ENCODE assay signal across 14 cellular contexts in the genomic region with DNA sequence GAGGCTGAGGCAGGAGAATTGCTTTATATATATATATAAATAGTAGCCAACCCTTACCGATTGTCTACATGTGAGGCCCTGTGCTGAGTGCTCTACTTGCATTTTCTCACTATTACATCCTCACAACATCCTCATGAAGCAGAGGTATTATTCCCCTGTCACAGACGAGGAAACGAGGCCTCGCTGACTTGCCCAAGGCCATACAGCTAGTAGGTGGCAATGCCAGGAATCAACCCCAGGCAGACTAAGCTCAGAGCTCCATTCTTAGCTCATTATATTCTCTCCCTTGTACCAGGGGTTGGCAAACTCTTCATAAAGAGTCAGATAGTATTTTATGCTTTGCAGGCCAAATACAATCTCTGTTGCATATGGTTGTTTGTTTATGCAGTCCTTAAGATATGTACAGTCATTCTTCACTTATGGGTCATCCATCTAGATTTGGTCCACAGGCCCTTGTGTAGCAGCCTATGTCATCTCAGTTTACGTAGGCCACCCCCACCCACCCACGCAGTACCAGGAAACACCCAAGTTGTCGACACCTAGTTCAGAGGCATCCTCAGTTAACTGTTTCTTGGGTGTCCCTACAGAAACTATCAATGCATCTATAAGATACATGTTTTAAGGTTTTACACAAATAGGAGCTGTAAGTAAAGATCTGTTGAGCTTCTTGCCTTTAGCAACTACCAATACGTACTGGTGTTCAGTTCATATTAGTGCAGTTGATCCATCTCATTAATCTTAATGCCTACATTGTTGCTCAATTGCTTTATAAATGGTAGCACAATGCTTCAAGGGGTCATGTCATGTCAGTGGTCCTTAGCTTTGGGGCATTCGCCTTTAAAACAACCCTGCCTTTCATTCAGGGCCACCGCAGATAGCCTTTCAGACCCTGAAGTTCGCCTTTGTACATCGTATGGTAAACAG. TPM values are rescaled to one million over a fixed set of nuclear protein-coding genes. Genes with fewer than 3 reads are reported as not detected.
DNase-seq lines count a peak whose midpoint lies in the region; ATAC-seq, FAIRE-seq and TF ChIP-seq lines count a peak whose summit lies in the region.
"Had no signal": no experiment of that assay in that cellular context is flagged by ENCODE, and none has a peak within 500 bp of the region (broad histone marks: within the 10 kb centered on the region; RNA-seq: fewer than 3 reads in every experiment).

No MANE protein-coding gene starts in this region.

- H3K4me1 ChIP-seq in astrocyte (ENCODE audit: insufficient read depth, low read length) (peaks cover 39% of the 10 kb centered on the region), tibial artery (no peaks in the 10 kb centered on the region)

- peaks cover 2% of the 10 kb centered on the region for H3K27me3 Mint-ChIP-seq in astrocyte (ENCODE audit: low read depth, unreplicated experiment)
- H3K27me3 Mint-ChIP-seq: brain had no signal

- H3K9me3 ChIP-seq in astrocyte (ENCODE audit: insufficient read depth, low read depth, low read length) = no peaks in the 10 kb centered on the region
- H3K9me3 ChIP-seq in tibial artery = no peaks in the 10 kb centered on the region

- DNase-seq in AG04449 (ENCODE audit: low read depth, low spot score) = peak; percentile 83
- DNase-seq in activated CD4-positive, alpha-beta T cell treated with anti-CD3 and anti-CD28 coated beads for 4 hours = peak; percentile 71 to 72
- peak; percentile 85 for DNase-seq in astrocyte (ENCODE audit: low read depth)
- peak; percentile 77 for DNase-seq in skeletal muscle cell (ENCODE audit: low read depth)
- DNase-seq in tibial artery = no peak
- DNase-seq in NCI-H510A (lab: John Stamatoyannopoulos, UW) = no peak
- DNase-seq: AML-193, GOT3, NCI-H2107 had no signal

- H3K27me3 ChIP-seq in astrocyte (ENCODE audit: insufficient read depth, low read length) = no peaks in the 10 kb centered on the region
- H3K27me3 ChIP-seq in tibial artery = no peaks in the 10 kb centered on the region
- H3K27me3 ChIP-seq: hepatocyte had no signal

- no peaks in the 10 kb centered on the region for H4K20me1 ChIP-seq in astrocyte (ENCODE audit: insufficient read depth, low read length)

- POLR2A ChIA-PET in AG04449 (lab: Yijun Ruan, JAX) = interaction anchor here (1.9 kb wide), 1 partner anchor 25 kb away, joined by 7 read pairs; no protein-coding TSS in a partner anchor

- no peaks in the 10 kb centered on the region for H3K36me3 ChIP-seq in astrocyte (ENCODE audit: insufficient read depth, low read length)
- peaks cover 0 to 22% (median 0%) of the 10 kb centered on the region in 3 donors for H3K36me3 ChIP-seq in tibial artery

- peaks cover 2% of the 10 kb centered on the region for H3K36me3 Mint-ChIP-seq in astrocyte (ENCODE audit: low read depth, unreplicated experiment)

- intact Hi-C loops in tibial artery (cut with DNase I; ENCODE audit: low total_unique reads) = no loop called here

- TF ChIP-seq CTCF in AG04449 (IDR thresholded peaks at IDR 0.05; ENCODE audit: insufficient read depth, low read length, missing control alignments) (no peak), astrocyte (IDR thresholded peaks at IDR 0.05; ENCODE audit: insufficient read depth, low read depth, low read length) (no peak), tibial artery (IDR thresholded peaks at IDR 0.05) (no peak)

- H3K9ac ChIP-seq in astrocyte (ENCODE audit: low read length) = no peak overlapping the region

- peak overlapping the region; percentile 61 for H3K27ac ChIP-seq in astrocyte (ENCODE audit: low read depth, low read length)
- H3K27ac ChIP-seq in tibial artery = no peak overlapping the region
- H3K27ac ChIP-seq: hepatocyte, HL-60 had no signal

- peak overlapping the region; percentile 26 for H3K4me2 ChIP-seq in astrocyte (ENCODE audit: low read length)
- H3K4me2 ChIP-seq: hepatocyte had no signal

- no peak overlapping the region for H3K4me3 Mint-ChIP-seq in astrocyte (ENCODE audit: unreplicated experiment)
- H3K4me3 Mint-ChIP-seq: brain had no signal

- H3K27ac Mint-ChIP-seq in astrocyte (ENCODE audit: unreplicated experiment) = peak overlapping the region; percentile 2
- H3K27ac Mint-ChIP-seq: brain had no signal

- H3K4me3 ChIP-seq in AG04449 (ENCODE audit: low read depth, low read length) = no peak overlapping the region; the same call in 1 of the 2 replicates
- H3K4me3 ChIP-seq in astrocyte (ENCODE audit: insufficient read depth, low read depth, low read length) = no peak overlapping the region
- H3K4me3 ChIP-seq in skeletal muscle cell (ENCODE audit: low read depth, low read length) = no peak overlapping the region
- H3K4me3 ChIP-seq in tibial artery = no peak overlapping the region
- H3K4me3 ChIP-seq: hepatocyte had no signal

- CTCF ChIA-PET in AG04449 (lab: Yijun Ruan, JAX) = interaction anchor here (1.2 kb wide), 1 partner anchor 8 kb away, joined by 4 read pairs; no protein-coding TSS in a partner anchor

- H3K9me3 Mint-ChIP-seq in astrocyte (ENCODE audit: unreplicated experiment) = no peaks in the 10 kb centered on the region
- H3K9me3 Mint-ChIP-seq: brain had no signal

- H3K79me2 ChIP-seq in astrocyte (ENCODE audit: insufficient read depth, low read length) = peaks cover 19% of the 10 kb centered on the region
- H3K79me2 ChIP-seq: hepatocyte had no signal

- H3K4me1 Mint-ChIP-seq in astrocyte (ENCODE audit: low read depth, unreplicated experiment) = peaks cover 38% of the 10 kb centered on the region
- H3K4me1 Mint-ChIP-seq: brain had no signal

- ATAC-seq in HG02610 (IDR thresholded peaks at IDR 0.05; ENCODE audit: unreplicated experiment) = no peak
- no peak for ATAC-seq in GM18868 (IDR thresholded peaks at IDR 0.05; ENCODE audit: unreplicated experiment)

- H2AFZ ChIP-seq in astrocyte (ENCODE audit: low read depth, low read length) = no peak overlapping the region
- H2AFZ ChIP-seq: hepatocyte had no signal

- no peak for FAIRE-seq in astrocyte (lab: Jason Lieb, UNC)

RNA-seq across cellular contexts. Expression of a gene that starts 3.0 kb away (rescaled TPM):
- total RNA-seq in astrocyte = 2.3 and 2.5 TPM in 2 replicates

RNA-seq across cellular contexts. Expression of a gene that starts 22.7 kb away (rescaled TPM):
- 28.5 and 30.3 TPM in 2 replicates for total RNA-seq in astrocyte

RNA-seq across cellular contexts. Expression of a gene that starts 23.1 kb away (rescaled TPM):
- 10.4 and 14.8 TPM in 2 replicates for total RNA-seq in astrocyte

RNA-seq across cellular contexts. Expression of a gene that starts 53.3 kb away (rescaled TPM):
- 76.5 and 81.4 TPM in 2 replicates for total RNA-seq in astrocyte

RNA-seq across cellular contexts. Expression of a gene that starts 56.3 kb away (rescaled TPM):
- 40.5 and 46.3 TPM in 2 replicates for total RNA-seq in astrocyte

Comparison
In these comparisons a context has a peak if more than half of its experiments do, and no peak if none do; other contexts are left out.
1. DNase-seq: peak in AG04449 (single experiment), activated CD4-positive, alpha-beta T cell treated with anti-CD3 and anti-CD28 coated beads for 4 hours (2 of 2), astrocyte (single experiment) and skeletal muscle cell (single experiment); none in tibial artery (0 of 2) and NCI-H510A (single experiment).